1 cellular context compared by ENCODE assay signal in genomic region chr18:7885763-7886295, GRCh38.
TF ChIP-seq lines count a peak whose summit lies in the region.

No MANE protein-coding gene starts in this region.

TF ChIP-seq in GM12878, 131 proteins besides CTCF, POLR2A, EP300 and RAD21 (continued from another document):
- no peak for TF ChIP-seq E4F1 (IDR thresholded peaks at IDR 0.05; ENCODE audit: borderline replicate concordance, partially characterized antibody)
